In the genomic region with DNA sequence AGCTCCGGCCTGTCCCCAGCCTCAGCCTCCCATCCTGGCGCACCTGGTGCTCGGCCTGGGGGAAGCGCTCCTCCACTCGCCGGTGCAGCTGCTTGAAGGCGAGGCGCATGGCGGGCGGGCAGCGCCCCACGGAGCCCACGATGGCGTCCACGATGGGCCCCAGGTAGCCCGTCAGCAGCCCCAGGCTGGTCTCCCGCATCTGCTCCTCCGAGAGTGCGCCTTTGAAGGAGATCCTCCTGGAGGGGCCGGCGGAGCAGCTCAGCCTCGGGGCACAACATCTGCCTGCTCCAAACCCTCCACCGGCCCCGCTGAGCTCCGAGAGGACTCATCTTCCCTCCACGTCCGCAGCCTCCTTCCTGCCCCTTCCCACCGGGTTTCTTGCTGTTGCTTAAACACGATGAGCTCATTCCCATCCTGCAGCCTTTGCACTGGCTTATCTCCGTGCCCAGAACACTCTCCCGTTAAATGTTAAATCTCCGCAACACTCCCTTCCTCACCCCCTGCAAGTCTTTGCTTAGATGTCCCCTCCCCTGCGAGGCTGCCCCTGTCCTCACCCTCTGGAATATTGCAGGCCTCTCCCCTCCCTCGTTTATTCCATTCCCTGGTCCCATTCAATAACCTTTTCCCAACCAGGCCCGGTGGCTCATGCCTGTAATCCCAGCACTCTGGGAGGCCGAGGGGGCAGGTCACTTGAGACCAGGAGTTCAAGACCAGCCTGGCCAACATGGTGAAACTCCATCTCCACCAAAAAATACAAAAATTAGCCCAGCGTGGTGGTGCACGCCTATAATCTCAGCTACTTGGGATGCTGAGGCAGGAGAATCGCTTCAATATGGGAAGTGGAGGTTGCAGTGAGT, we compare ENCODE assay signal across 1 cellular context.
TF ChIP-seq lines count a peak whose summit lies in the region.

No MANE protein-coding gene starts in this region.

TF ChIP-seq in K562, 482 proteins besides CTCF, POLR2A, EP300 and RAD21:
- TF ChIP-seq, protein P1, sequence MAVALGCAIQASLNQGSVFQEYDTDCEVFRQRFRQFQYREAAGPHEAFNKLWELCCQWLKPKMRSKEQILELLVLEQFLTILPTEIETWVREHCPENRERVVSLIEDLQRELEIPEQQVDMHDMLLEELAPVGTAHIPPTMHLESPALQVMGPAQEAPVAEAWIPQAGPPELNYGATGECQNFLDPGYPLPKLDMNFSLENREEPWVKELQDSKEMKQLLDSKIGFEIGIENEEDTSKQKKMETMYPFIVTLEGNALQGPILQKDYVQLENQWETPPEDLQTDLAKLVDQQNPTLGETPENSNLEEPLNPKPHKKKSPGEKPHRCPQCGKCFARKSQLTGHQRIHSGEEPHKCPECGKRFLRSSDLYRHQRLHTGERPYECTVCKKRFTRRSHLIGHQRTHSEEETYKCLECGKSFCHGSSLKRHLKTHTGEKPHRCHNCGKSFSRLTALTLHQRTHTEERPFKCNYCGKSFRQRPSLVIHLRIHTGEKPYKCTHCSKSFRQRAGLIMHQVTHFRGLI (CRISPR knock-in tag; IDR thresholded peaks at IDR 0.05), result no peak
- TF ChIP-seq RBM17 (IDR thresholded peaks at IDR 0.05; ENCODE audit: borderline replicate concordance, low read depth, low read length), result no peak
- peak; percentile 56 for TF ChIP-seq CBFA2T3 (IDR thresholded peaks at IDR 0.05)
- TF ChIP-seq TFAM (CRISPR knock-in tag; conservative IDR thresholded peaks at IDR 0.05), result no peak
- no peak for TF ChIP-seq POLR3A (IDR thresholded peaks at IDR 0.05; ENCODE audit: borderline replicate concordance, extremely low read depth, insufficient read depth, insufficient read length)
- no peak for TF ChIP-seq TCFL5 (CRISPR knock-in tag; conservative IDR thresholded peaks at IDR 0.05)
- TF ChIP-seq, protein P2, sequence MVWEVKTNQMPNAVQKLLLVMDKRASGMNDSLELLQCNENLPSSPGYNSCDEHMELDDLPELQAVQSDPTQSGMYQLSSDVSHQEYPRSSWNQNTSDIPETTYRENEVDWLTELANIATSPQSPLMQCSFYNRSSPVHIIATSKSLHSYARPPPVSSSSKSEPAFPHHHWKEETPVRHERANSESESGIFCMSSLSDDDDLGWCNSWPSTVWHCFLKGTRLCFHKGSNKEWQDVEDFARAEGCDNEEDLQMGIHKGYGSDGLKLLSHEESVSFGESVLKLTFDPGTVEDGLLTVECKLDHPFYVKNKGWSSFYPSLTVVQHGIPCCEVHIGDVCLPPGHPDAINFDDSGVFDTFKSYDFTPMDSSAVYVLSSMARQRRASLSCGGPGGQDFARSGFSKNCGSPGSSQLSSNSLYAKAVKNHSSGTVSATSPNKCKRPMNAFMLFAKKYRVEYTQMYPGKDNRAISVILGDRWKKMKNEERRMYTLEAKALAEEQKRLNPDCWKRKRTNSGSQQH (CRISPR knock-in tag; IDR thresholded peaks at IDR 0.05), result no peak
- no peak for TF ChIP-seq JUN (IDR thresholded peaks at IDR 0.05; ENCODE audit: borderline replicate concordance, low read depth, low read length)
- TF ChIP-seq JUN (CRISPR knock-in tag; IDR thresholded peaks at IDR 0.05; ENCODE audit: borderline replicate concordance), result 0 out of 2 replicates have a peak, but pooled peaks have one; percentile 25
- TF ChIP-seq TCF3 (CRISPR knock-in tag; IDR thresholded peaks at IDR 0.05), result peak; percentile 32; the same call in 1 of the 2 replicates
- TF ChIP-seq ZNF436 (CRISPR knock-in tag; IDR thresholded peaks at IDR 0.05), result no peak
- no peak for TF ChIP-seq NBN (IDR thresholded peaks at IDR 0.05; ENCODE audit: low read depth)
- no peak for TF ChIP-seq NR2C1 (IDR thresholded peaks at IDR 0.05)
- TF ChIP-seq NR2C1 (tag; IDR thresholded peaks at IDR 0.05), result no peak
- no peak for TF ChIP-seq ZNF507 (tag; conservative IDR thresholded peaks at IDR 0.05)
- TF ChIP-seq ZNF778 (CRISPR knock-in tag; IDR thresholded peaks at IDR 0.05), result no peak
- no peak for TF ChIP-seq MEF2A (IDR thresholded peaks at IDR 0.05; ENCODE audit: control insufficient read depth, low read depth, low read length)
- TF ChIP-seq, protein P3, sequence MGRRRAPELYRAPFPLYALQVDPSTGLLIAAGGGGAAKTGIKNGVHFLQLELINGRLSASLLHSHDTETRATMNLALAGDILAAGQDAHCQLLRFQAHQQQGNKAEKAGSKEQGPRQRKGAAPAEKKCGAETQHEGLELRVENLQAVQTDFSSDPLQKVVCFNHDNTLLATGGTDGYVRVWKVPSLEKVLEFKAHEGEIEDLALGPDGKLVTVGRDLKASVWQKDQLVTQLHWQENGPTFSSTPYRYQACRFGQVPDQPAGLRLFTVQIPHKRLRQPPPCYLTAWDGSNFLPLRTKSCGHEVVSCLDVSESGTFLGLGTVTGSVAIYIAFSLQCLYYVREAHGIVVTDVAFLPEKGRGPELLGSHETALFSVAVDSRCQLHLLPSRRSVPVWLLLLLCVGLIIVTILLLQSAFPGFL (CRISPR knock-in tag; IDR thresholded peaks at IDR 0.05), result no peak
- no peak for TF ChIP-seq KDM5B (IDR thresholded peaks at IDR 0.05; ENCODE audit: insufficient replicate concordance, low read depth, low read length)
- TF ChIP-seq ARID1B (IDR thresholded peaks at IDR 0.05), result peak; percentile 40
- TF ChIP-seq ZNF444 (CRISPR knock-in tag; IDR thresholded peaks at IDR 0.05), result no peak
- TF ChIP-seq EHMT2 (IDR thresholded peaks at IDR 0.05), result no peak
- TF ChIP-seq, protein P4, sequence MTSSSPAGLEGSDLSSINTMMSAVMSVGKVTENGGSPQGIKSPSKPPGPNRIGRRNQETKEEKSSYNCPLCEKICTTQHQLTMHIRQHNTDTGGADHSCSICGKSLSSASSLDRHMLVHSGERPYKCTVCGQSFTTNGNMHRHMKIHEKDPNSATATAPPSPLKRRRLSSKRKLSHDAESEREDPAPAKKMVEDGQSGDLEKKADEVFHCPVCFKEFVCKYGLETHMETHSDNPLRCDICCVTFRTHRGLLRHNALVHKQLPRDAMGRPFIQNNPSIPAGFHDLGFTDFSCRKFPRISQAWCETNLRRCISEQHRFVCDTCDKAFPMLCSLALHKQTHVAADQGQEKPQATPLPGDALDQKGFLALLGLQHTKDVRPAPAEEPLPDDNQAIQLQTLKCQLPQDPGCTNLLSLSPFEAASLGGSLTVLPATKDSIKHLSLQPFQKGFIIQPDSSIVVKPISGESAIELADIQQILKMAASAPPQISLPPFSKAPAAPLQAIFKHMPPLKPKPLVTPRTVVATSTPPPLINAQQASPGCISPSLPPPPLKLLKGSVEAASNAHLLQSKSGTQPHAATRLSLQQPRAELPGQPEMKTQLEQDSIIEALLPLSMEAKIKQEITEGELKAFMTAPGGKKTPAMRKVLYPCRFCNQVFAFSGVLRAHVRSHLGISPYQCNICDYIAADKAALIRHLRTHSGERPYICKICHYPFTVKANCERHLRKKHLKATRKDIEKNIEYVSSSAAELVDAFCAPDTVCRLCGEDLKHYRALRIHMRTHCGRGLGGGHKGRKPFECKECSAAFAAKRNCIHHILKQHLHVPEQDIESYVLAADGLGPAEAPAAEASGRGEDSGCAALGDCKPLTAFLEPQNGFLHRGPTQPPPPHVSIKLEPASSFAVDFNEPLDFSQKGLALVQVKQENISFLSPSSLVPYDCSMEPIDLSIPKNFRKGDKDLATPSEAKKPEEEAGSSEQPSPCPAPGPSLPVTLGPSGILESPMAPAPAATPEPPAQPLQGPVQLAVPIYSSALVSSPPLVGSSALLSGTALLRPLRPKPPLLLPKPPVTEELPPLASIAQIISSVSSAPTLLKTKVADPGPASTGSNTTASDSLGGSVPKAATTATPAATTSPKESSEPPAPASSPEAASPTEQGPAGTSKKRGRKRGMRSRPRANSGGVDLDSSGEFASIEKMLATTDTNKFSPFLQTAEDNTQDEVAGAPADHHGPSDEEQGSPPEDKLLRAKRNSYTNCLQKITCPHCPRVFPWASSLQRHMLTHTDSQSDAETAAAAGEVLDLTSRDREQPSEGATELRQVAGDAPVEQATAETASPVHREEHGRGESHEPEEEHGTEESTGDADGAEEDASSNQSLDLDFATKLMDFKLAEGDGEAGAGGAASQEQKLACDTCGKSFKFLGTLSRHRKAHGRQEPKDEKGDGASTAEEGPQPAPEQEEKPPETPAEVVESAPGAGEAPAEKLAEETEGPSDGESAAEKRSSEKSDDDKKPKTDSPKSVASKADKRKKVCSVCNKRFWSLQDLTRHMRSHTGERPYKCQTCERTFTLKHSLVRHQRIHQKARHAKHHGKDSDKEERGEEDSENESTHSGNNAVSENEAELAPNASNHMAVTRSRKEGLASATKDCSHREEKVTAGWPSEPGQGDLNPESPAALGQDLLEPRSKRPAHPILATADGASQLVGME (CRISPR knock-in tag; IDR thresholded peaks at IDR 0.05), result no peak
- TF ChIP-seq TAF7 (tag; IDR thresholded peaks at IDR 0.05), result no peak
- TF ChIP-seq FIP1L1 (IDR thresholded peaks at IDR 0.05; ENCODE audit: low read depth, low read length, poor library complexity, severe bottlenecking), result no peak
- TF ChIP-seq, protein P5, sequence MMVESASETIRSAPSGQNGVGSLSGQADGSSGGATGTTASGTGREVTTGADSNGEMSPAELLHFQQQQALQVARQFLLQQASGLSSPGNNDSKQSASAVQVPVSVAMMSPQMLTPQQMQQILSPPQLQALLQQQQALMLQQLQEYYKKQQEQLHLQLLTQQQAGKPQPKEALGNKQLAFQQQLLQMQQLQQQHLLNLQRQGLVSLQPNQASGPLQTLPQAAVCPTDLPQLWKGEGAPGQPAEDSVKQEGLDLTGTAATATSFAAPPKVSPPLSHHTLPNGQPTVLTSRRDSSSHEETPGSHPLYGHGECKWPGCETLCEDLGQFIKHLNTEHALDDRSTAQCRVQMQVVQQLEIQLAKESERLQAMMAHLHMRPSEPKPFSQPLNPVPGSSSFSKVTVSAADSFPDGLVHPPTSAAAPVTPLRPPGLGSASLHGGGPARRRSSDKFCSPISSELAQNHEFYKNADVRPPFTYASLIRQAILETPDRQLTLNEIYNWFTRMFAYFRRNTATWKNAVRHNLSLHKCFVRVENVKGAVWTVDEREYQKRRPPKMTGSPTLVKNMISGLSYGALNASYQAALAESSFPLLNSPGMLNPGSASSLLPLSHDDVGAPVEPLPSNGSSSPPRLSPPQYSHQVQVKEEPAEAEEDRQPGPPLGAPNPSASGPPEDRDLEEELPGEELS (CRISPR knock-in tag; IDR thresholded peaks at IDR 0.05; ENCODE audit: borderline replicate concordance), result no peak
- TF ChIP-seq, protein P6, sequence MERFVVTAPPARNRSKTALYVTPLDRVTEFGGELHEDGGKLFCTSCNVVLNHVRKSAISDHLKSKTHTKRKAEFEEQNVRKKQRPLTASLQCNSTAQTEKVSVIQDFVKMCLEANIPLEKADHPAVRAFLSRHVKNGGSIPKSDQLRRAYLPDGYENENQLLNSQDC (CRISPR knock-in tag; IDR thresholded peaks at IDR 0.05), result no peak
- TF ChIP-seq ZFP1 (CRISPR knock-in tag; IDR thresholded peaks at IDR 0.05), result no peak
- TF ChIP-seq, protein P7, sequence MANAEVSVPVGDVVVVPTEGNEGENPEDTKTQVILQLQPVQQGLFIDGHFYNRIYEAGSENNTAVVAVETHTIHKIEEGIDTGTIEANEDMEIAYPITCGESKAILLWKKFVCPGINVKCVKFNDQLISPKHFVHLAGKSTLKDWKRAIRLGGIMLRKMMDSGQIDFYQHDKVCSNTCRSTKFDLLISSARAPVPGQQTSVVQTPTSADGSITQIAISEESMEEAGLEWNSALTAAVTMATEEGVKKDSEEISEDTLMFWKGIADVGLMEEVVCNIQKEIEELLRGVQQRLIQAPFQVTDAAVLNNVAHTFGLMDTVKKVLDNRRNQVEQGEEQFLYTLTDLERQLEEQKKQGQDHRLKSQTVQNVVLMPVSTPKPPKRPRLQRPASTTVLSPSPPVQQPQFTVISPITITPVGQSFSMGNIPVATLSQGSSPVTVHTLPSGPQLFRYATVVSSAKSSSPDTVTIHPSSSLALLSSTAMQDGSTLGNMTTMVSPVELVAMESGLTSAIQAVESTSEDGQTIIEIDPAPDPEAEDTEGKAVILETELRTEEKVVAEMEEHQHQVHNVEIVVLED (CRISPR knock-in tag; IDR thresholded peaks at IDR 0.05), result no peak
- TF ChIP-seq NR1H2 (CRISPR knock-in tag; IDR thresholded peaks at IDR 0.05), result no peak
- TF ChIP-seq NCOA4 (IDR thresholded peaks at IDR 0.05; ENCODE audit: partially characterized antibody), result no peak
- TF ChIP-seq NCOA2 (IDR thresholded peaks at IDR 0.05; ENCODE audit: partially characterized antibody in 2 of 2), result no peak
- peak in 1 of 2 experiments; percentile 31; a peak in 1 of 4 replicates for TF ChIP-seq KDM1A (IDR thresholded peaks at IDR 0.05)
- TF ChIP-seq DACH1 (IDR thresholded peaks at IDR 0.05; ENCODE audit: partially characterized antibody), result no peak
- TF ChIP-seq MXI1 (IDR thresholded peaks at IDR 0.05; ENCODE audit: low read depth, low read length), result no peak
- TF ChIP-seq, protein P8, sequence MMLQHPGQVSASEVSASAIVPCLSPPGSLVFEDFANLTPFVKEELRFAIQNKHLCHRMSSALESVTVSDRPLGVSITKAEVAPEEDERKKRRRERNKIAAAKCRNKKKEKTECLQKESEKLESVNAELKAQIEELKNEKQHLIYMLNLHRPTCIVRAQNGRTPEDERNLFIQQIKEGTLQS (IDR thresholded peaks at IDR 0.05), result peak; percentile 32; the same call in 1 of the 2 replicates
- TF ChIP-seq, protein P8 (CRISPR knock-in tag; conservative IDR thresholded peaks at IDR 0.05), result no peak
- no peak for TF ChIP-seq TEAD1 (CRISPR knock-in tag; IDR thresholded peaks at IDR 0.05)
TF ChIP-seq in K562: peak in this region for 6.
